ENCODE assay signal across 10 cellular contexts in genomic region chrX:51955200-51955599, GRCh38.
DNase-seq lines count a peak whose midpoint lies in the region; ATAC-seq, FAIRE-seq and TF ChIP-seq lines count a peak whose summit lies in the region.
"Had no signal": no experiment of that assay in that cellular context is flagged by ENCODE, and none has a peak within 500 bp of the region (broad histone marks: within the 10 kb centered on the region; RNA-seq: fewer than 3 reads in every experiment).

No MANE protein-coding gene starts in this region.

- FAIRE-seq in GM19239 (lab: Jason Lieb, UNC) = peak; percentile 97

- H3K9ac ChIP-seq in Karpas-422 (ENCODE audit: low read length) = no peak overlapping the region

- ATAC-seq in HG02870 (IDR thresholded peaks at IDR 0.05; ENCODE audit: unreplicated experiment) = peak; percentile 99
- ATAC-seq: SK-N-SH treated with all-trans-retinoic acid at 6 μM for 48 hours had no signal

- no peak overlapping the region for H3K4me2 ChIP-seq in Karpas-422 (ENCODE audit: low read depth, low read length, poor library complexity, severe bottlenecking)

- H3K36me3 ChIP-seq in GM06990 (ENCODE audit: control insufficient read depth, insufficient read depth, low read length) = no peaks in the 10 kb centered on the region
- no peaks in the 10 kb centered on the region for H3K36me3 ChIP-seq in Karpas-422 (ENCODE audit: insufficient read depth, low read length)
- H3K36me3 ChIP-seq: BE2C had no signal

- H3K9me2 ChIP-seq in Karpas-422 (replicated peaks; ENCODE audit: insufficient read depth, low read length) = no peaks in the 10 kb centered on the region

- no peak for TF ChIP-seq CTCF in GM06990 (IDR thresholded peaks at IDR 0.05; ENCODE audit: insufficient read depth, low read length, poor library complexity, severe bottlenecking)

- DNase-seq in GM06990 (ENCODE audit: extremely low read depth, insufficient read length) (peak; percentile 36), GM19239 (ENCODE audit: insufficient read length, low spot score) (peak; percentile 1), Karpas-422 (peak; percentile 47), activated gamma-delta T cell treated with Interleukin-2 at 50 U/mL for 16 hours (no peak), activated gamma-delta T cell (lab: John Stamatoyannopoulos, UW) (no peak), nucleus accumbens (lab: John Stamatoyannopoulos, UW) (no peak), foreskin melanocyte (no peak)
- DNase-seq: BE2C had no signal

- peaks cover 13% of the 10 kb centered on the region for H3K4me1 ChIP-seq in Karpas-422 (ENCODE audit: low read length)
- H3K4me1 ChIP-seq: BE2C had no signal

- H3K9me3 ChIP-seq in Karpas-422 (ENCODE audit: low read length) = no peaks in the 10 kb centered on the region
- H3K9me3 ChIP-seq: BE2C had no signal

- no peaks in the 10 kb centered on the region for H3K79me2 ChIP-seq in Karpas-422 (ENCODE audit: low read length)

- H3K27ac ChIP-seq in Karpas-422 (ENCODE audit: low read length) = peak overlapping the region; percentile 7; the same call in 1 of the 2 replicates

- H3K27me3 ChIP-seq in GM06990 (replicated peaks; ENCODE audit: control insufficient read depth, insufficient read depth, low read length) (no peaks in the 10 kb centered on the region), Karpas-422 (ENCODE audit: low read length) (no peaks in the 10 kb centered on the region)
- H3K27me3 ChIP-seq: BE2C had no signal

- no peak overlapping the region for H3K4me3 ChIP-seq in GM06990 (replicated peaks; ENCODE audit: low read depth, low read length)
- H3K4me3 ChIP-seq in Karpas-422 (ENCODE audit: low read length) = no peak overlapping the region

- no peaks in the 10 kb centered on the region for H4K20me1 ChIP-seq in Karpas-422 (ENCODE audit: insufficient read depth, low read depth, low read length)

- no peak overlapping the region for H2AFZ ChIP-seq in Karpas-422 (ENCODE audit: low read length)

Comparison
In these comparisons a context has a peak if more than half of its experiments do, and no peak if none do; other contexts are left out.
1. DNase-seq: peak in GM06990 (single experiment), GM19239 (single experiment) and Karpas-422 (single experiment); none in activated gamma-delta T cell treated with Interleukin-2 at 50 U/mL for 16 hours (single experiment), activated gamma-delta T cell (single experiment), nucleus accumbens (0 of 56) and foreskin melanocyte (single experiment).